In the genomic region with DNA sequence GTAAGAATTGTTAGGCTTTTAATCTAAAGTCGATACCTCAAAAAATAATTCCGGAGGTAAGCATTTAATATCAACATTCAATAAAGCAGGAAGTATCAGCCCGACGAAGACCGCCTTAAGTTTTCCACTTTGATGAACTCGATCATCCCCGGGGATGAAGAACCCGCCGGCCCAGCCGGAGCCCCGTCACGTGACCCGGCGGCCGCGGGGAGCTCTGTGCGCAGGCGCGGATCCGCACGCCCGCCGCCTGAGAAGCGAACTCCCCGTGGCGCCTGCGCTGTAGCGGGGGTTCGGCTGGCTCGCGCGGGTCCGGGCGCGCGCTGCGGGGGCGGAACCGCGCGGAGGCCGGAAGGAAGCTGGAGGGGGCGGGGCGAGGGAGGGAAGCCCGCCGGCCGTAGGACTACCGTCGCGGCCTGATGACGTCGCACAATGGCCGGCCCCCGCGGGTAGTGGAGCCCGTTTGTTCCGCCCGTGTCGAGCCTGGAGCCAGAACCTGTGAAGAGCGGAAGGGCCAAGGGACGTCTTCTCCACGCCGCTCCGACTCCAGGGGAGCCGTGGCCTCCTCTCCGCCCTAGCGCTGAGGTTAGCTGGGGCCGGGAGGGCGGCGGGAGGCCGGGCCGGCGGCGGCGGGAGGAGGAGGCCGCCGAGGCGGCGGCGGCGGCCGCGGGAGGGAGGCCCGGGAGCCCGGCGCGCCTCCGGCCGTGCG, we compare ENCODE assay signal across 8 cellular contexts. TPM values are rescaled to one million over a fixed set of nuclear protein-coding genes. Genes with fewer than 3 reads are reported as not detected.
A peak's percentile ranks its signal among the peaks of the same experiment; 100 is the strongest.
DNase-seq lines count a peak whose midpoint lies in the region; ATAC-seq and TF ChIP-seq lines count a peak whose summit lies in the region.

Gene ZC3H18 (plus strand): TSS at position 419 of the 706 bp plus-strand sequence. CDS start 6,721 bp downstream, outside the sequence.

- H3K27ac Mint-ChIP-seq in activated CD4-positive, alpha-beta T cell treated with anti-CD3 and anti-CD28 coated beads for 36 hours: peak within 1 kb of the TSS; percentile 79

- ATAC-seq in HG03439 (IDR thresholded peaks at IDR 0.05; ENCODE audit: unreplicated experiment): peak; percentile 70
- ATAC-seq in activated CD4-positive, alpha-beta T cell treated with anti-CD3 and anti-CD28 coated beads for 36 hours: peak; percentile 83

- intact Hi-C loops in activated CD4-positive, alpha-beta T cell treated with anti-CD3 and anti-CD28 coated beads for 36 hours (cut with DNase I, micrococcal nuclease): loop anchor here (1.0 to 10.0 kb wide), 19 partner anchors 36 to 1303 kb away; partner anchors contain the start of genes BANP (in 2 of the 2), CTU2 (in 2 of the 2), RNF166 (in 2 of the 2) and CDH15 (in 1 of the 2)

- H3K27me3 Mint-ChIP-seq in activated CD4-positive, alpha-beta T cell treated with anti-CD3 and anti-CD28 coated beads for 36 hours: no peaks in the 10 kb centered on the region

- peak within 1 kb of the TSS; percentile 88 for H3K4me3 Mint-ChIP-seq in activated CD4-positive, alpha-beta T cell treated with anti-CD3 and anti-CD28 coated beads for 36 hours

- peak within 1 kb of the TSS; percentile 81 for H3K4me3 ChIP-seq in AG10803 (ENCODE audit: low read length)
- H3K4me3 ChIP-seq in choroid plexus epithelial cell (ENCODE audit: low read depth, low read length): peak within 1 kb of the TSS; percentile 94

- peaks cover 44% of the 10 kb centered on the region for H3K4me1 Mint-ChIP-seq in activated CD4-positive, alpha-beta T cell treated with anti-CD3 and anti-CD28 coated beads for 36 hours

- H3K36me3 Mint-ChIP-seq in activated CD4-positive, alpha-beta T cell treated with anti-CD3 and anti-CD28 coated beads for 36 hours (ENCODE audit: low read depth): peaks cover 17% of the 10 kb centered on the region

- TF ChIP-seq CTCF in AG10803 (conservative IDR thresholded peaks at IDR 0.05; ENCODE audit: low read length): no peak
- TF ChIP-seq CTCF in choroid plexus epithelial cell (conservative IDR thresholded peaks at IDR 0.05; ENCODE audit: low read depth, low read length): no peak

- no peaks in the 10 kb centered on the region for H3K9me3 Mint-ChIP-seq in activated CD4-positive, alpha-beta T cell treated with anti-CD3 and anti-CD28 coated beads for 36 hours (ENCODE audit: low read depth)

- CTCF ChIA-PET in activated CD4-positive, alpha-beta T cell treated with anti-CD3 and anti-CD28 coated beads for 36 hours (lab: Charles Lee): interaction anchor here (0.6 to 1.8 kb wide), 5 partner anchors 9 to 614 kb away, joined by 3 to 10 read pairs (median 4); no protein-coding TSS in a partner anchor

- POLR2A ChIA-PET in activated CD4-positive, alpha-beta T cell treated with anti-CD3 and anti-CD28 coated beads for 36 hours (lab: Charles Lee): interaction anchor here (0.6 to 1.7 kb wide), 8 partner anchors 8 to 619 kb away, joined by 3 to 10 read pairs (median 4); partner anchors contain the start of genes BANP and ZFPM1

- DNase-seq in AG10803 (ENCODE audit: low read depth) (peak; percentile 94), GM19238 (ENCODE audit: insufficient read length, low spot score) (peak; percentile 100), NCI-H524 (lab: John Stamatoyannopoulos, UW) (peak; percentile 89 to 97), choroid plexus epithelial cell (ENCODE audit: low read depth) (peak; percentile 96), kidney glomerular epithelial cell (lab: John Stamatoyannopoulos, UW) (peak; percentile 84)
- DNase-seq in activated CD4-positive, alpha-beta T cell treated with anti-CD3 and anti-CD28 coated beads for 36 hours: peak; percentile 99
- DNase-seq in stimulated activated CD4-positive, alpha-beta T cell treated with anti-CD3 and anti-CD28 coated beads, Interleukin-15, amount 100 ng/mL, for 48 hours (ENCODE audit: low read depth in 2 of 2): peak; percentile 92 to 95

RNA-seq across cellular contexts. Expression of gene ZC3H18, which starts in this region (rescaled TPM):
- total RNA-seq in activated CD4-positive, alpha-beta T cell treated with anti-CD3 and anti-CD28 coated beads for 36 hours: 10 to 100 TPM; 70.0 to 76.4 TPM

Comparison
In these comparisons a context has a peak if more than half of its experiments do, and no peak if none do; other contexts are left out.
1. Peak in every context shown above with its lines: DNase-seq, ATAC-seq and H3K4me3 ChIP-seq.